ENCODE assay signal across 8 cellular contexts in genomic region chr2:16665746-16666452, GRCh38. TPM values are rescaled to one million over a fixed set of nuclear protein-coding genes. Genes with fewer than 3 reads are reported as not detected.
A peak's percentile ranks its signal among the peaks of the same experiment; 100 is the strongest.
DNase-seq lines count a peak whose midpoint lies in the region; ATAC-seq and TF ChIP-seq lines count a peak whose summit lies in the region.

Gene CYRIA (minus strand): TSS chr2:16665834. CDS start chr2:16588119, 77,715 bp downstream.

- H3K4me3 ChIP-seq in LNCaP clone FGC (ENCODE audit: low read depth, low read length) = peak within 1 kb of the TSS; percentile 57
- peak within 1 kb of the TSS; percentile 42 for H3K4me3 ChIP-seq in mesodermal cell (ENCODE audit: extremely low read depth, insufficient read depth, low read length, poor library complexity, severe bottlenecking)

- H3K36me3 Mint-ChIP-seq in activated CD4-positive, alpha-beta memory T cell treated with anti-CD3 and anti-CD28 coated beads for 36 hours = no peaks in the 10 kb centered on the region
- H3K36me3 Mint-ChIP-seq in effector memory CD8-positive, alpha-beta T cell (ENCODE audit: insufficient read depth) = peaks cover 18% of the 10 kb centered on the region

- peaks cover 16% of the 10 kb centered on the region for H3K4me1 Mint-ChIP-seq in activated CD4-positive, alpha-beta memory T cell treated with anti-CD3 and anti-CD28 coated beads for 36 hours (ENCODE audit: low read depth)
- H3K4me1 Mint-ChIP-seq in effector memory CD8-positive, alpha-beta T cell (ENCODE audit: low read depth in 2 of 2) = peaks cover 34 to 44% of the 10 kb centered on the region in 2 donors

- intact Hi-C loops in activated CD4-positive, alpha-beta memory T cell treated with anti-CD3 and anti-CD28 coated beads for 36 hours (cut with micrococcal nuclease) = loop anchor here (5.0 kb wide), 1 partner anchor 81 kb away; no protein-coding TSS in a partner anchor

- H3K4me3 Mint-ChIP-seq in activated CD4-positive, alpha-beta memory T cell treated with anti-CD3 and anti-CD28 coated beads for 36 hours = peak within 1 kb of the TSS; percentile 68
- H3K4me3 Mint-ChIP-seq in effector memory CD8-positive, alpha-beta T cell = peak within 1 kb of the TSS; percentile 88 to 92

- peak within 1 kb of the TSS; percentile 3 for H3K27ac ChIP-seq in mesodermal cell (ENCODE audit: low read depth, low read length, severe bottlenecking)

- peak; percentile 70 for ATAC-seq in GM21576 (IDR thresholded peaks at IDR 0.05; ENCODE audit: unreplicated experiment)
- peak; percentile 74 for ATAC-seq in effector memory CD8-positive, alpha-beta T cell (replicated peaks)

- no peak for TF ChIP-seq CTCF in LNCaP clone FGC (IDR thresholded peaks at IDR 0.05; ENCODE audit: control insufficient read depth, extremely low read depth, insufficient read depth)

- H3K36me3 ChIP-seq in mesodermal cell (ENCODE audit: control insufficient read depth, insufficient read depth, low read length) = no peaks in the 10 kb centered on the region

- peaks cover 45% of the 10 kb centered on the region for H3K27me3 Mint-ChIP-seq in activated CD4-positive, alpha-beta memory T cell treated with anti-CD3 and anti-CD28 coated beads for 36 hours
- H3K27me3 Mint-ChIP-seq in effector memory CD8-positive, alpha-beta T cell = peaks cover 8 to 40% of the 10 kb centered on the region in 2 donors

- CTCF ChIA-PET in activated CD4-positive, alpha-beta memory T cell treated with anti-CD3 and anti-CD28 coated beads for 36 hours (lab: Charles Lee) = no interaction called here

- peaks cover 16% of the 10 kb centered on the region for H3K4me1 ChIP-seq in mesodermal cell (ENCODE audit: control insufficient read depth, insufficient read depth, low read length, poor library complexity, severe bottlenecking)

- no peaks in the 10 kb centered on the region for H3K9me3 ChIP-seq in mesodermal cell (ENCODE audit: control insufficient read depth, low read length)

- 8 to 13% methylated on average over 6 to 12 of the region's 54 CpGs for WGBS in mesodermal cell (ENCODE audit: insufficient coverage in 2 of 2), 2 experiments

- no peaks in the 10 kb centered on the region for H3K9me3 Mint-ChIP-seq in activated CD4-positive, alpha-beta memory T cell treated with anti-CD3 and anti-CD28 coated beads for 36 hours
- H3K9me3 Mint-ChIP-seq in effector memory CD8-positive, alpha-beta T cell = no peaks in the 10 kb centered on the region

- DNase-seq in COLO668 (lab: John Stamatoyannopoulos, UW; ENCODE audit: unreplicated experiment) (peak; percentile 72), LNCaP clone FGC (ENCODE audit: low read depth) (no peak), DMS114 treated with DMSO at 0.1 percent for 48 hours (lab: John Stamatoyannopoulos, UW; ENCODE audit: unreplicated experiment) (no peak)
- DNase-seq in activated CD4-positive, alpha-beta memory T cell treated with anti-CD3 and anti-CD28 coated beads for 36 hours = peak; percentile 68
- peak; percentile 32 to 38 (median 37) for DNase-seq in effector memory CD8-positive, alpha-beta T cell
- DNase-seq in stimulated activated CD8-positive, alpha-beta memory T cell treated with anti-CD3 and anti-CD28 coated beads, Interleukin-4, amount 100 ng/mL, for 24 hours (ENCODE audit: low read depth) = peak; percentile 42

- POLR2A ChIA-PET in activated CD4-positive, alpha-beta memory T cell treated with anti-CD3 and anti-CD28 coated beads for 36 hours (lab: Charles Lee) = no interaction called here

- H3K27ac Mint-ChIP-seq in activated CD4-positive, alpha-beta memory T cell treated with anti-CD3 and anti-CD28 coated beads for 36 hours = peak within 1 kb of the TSS; percentile 60
- peak within 1 kb of the TSS; percentile 94 to 96 for H3K27ac Mint-ChIP-seq in effector memory CD8-positive, alpha-beta T cell

RNA-seq across cellular contexts. Expression of gene CYRIA, which starts in this region (rescaled TPM):
- total RNA-seq in activated CD4-positive, alpha-beta memory T cell treated with anti-CD3 and anti-CD28 coated beads for 36 hours = under 1 TPM; 0.81 to 0.99 TPM
- 15.8 TPM for polyA plus RNA-seq in mesodermal cell (2013, experiment 1 of 2)
- 13.4 TPM for polyA plus RNA-seq in mesodermal cell (2013, experiment 2 of 2)

Comparison
In these comparisons a context has a peak if more than half of its experiments do, and no peak if none do; other contexts are left out.
1. Peak in DNase-seq in activated CD4-positive, alpha-beta memory T cell treated with anti-CD3 and anti-CD28 coated beads for 36 hours; RNA of the gene not detected or under 1 TPM.
2. DNase-seq: peak in COLO668 (single experiment), effector memory CD8-positive, alpha-beta T cell (3 of 3) and stimulated activated CD8-positive, alpha-beta memory T cell treated with anti-CD3 and anti-CD28 coated beads, Interleukin-4, amount 100 ng/mL, for 24 hours (single experiment); none in LNCaP clone FGC (single experiment) and DMS114 treated with DMSO at 0.1 percent for 48 hours (single experiment).